In genomic region chr1:165629848-165630628, GRCh38 we compare ENCODE assay signal across 8 cellular contexts. TPM values are rescaled to one million over a fixed set of nuclear protein-coding genes. Genes with fewer than 3 reads are reported as not detected.
A peak's percentile ranks its signal among the peaks of the same experiment; 100 is the strongest.
DNase-seq lines count a peak whose midpoint lies in the region; ATAC-seq and TF ChIP-seq lines count a peak whose summit lies in the region.

No MANE protein-coding gene starts in this region.

- H3K4me1 ChIP-seq in Panc1 (ENCODE audit: control insufficient read depth, insufficient read depth, low read length) (peaks cover 22% of the 10 kb centered on the region), right cardiac atrium (ENCODE audit: control insufficient read depth, insufficient read depth, low read length) (peaks cover 4% of the 10 kb centered on the region)

- intact Hi-C loops in Panc1 (cut with micrococcal nuclease; ENCODE audit: unreplicated experiment): no loop called here
- intact Hi-C loops in right cardiac atrium (cut with DNase I): no loop called here

- TF ChIP-seq CTCF in Panc1 (IDR thresholded peaks at IDR 0.05): no peak

- H3K27me3 ChIP-seq in Panc1 (ENCODE audit: control insufficient read depth, insufficient read depth, low read length): 0 out of 2 replicates have a peak, but pooled peaks cover 3% of the 10 kb centered on the region
- no peaks in the 10 kb centered on the region for H3K27me3 ChIP-seq in right cardiac atrium (ENCODE audit: control insufficient read depth, insufficient read depth)

- ATAC-seq in HG02678 (IDR thresholded peaks at IDR 0.05; ENCODE audit: unreplicated experiment) (peak; percentile 0), Panc1 (peak; percentile 8; the same call in 1 of the 2 replicates), right cardiac atrium (peak; percentile 1 to 17), HG03196 (IDR thresholded peaks at IDR 0.05; ENCODE audit: unreplicated experiment) (no peak)

- H3K4me3 ChIP-seq in Panc1 (ENCODE audit: low read depth in 2 of 2, low read length in 2 of 2): peak overlapping the region; percentile 98
- peak overlapping the region; percentile 92 for H3K4me3 ChIP-seq in right cardiac atrium (ENCODE audit: low read length)

- 7% methylated on average over 26 of the region's 26 CpGs for WGBS in right cardiac atrium

- DNase-seq in DMS79 treated with DMSO at 0.1 percent for 48 hours (lab: John Stamatoyannopoulos, UW) (peak; percentile 85), Panc1 (ENCODE audit: low read depth, low spot score) (no peak), right cardiac atrium (no peak), putamen (ENCODE audit: low spot score) (no peak), HEK293T (ENCODE audit: extremely low spot score) (no peak)
- peak; percentile 27 for DNase-seq in stimulated activated naive CD4-positive, alpha-beta T cell treated with Interleukin-2 at 50 U/mL for 16 hours (lab: John Stamatoyannopoulos, UW)

- CTCF ChIA-PET in Panc1 (lab: Charles Lee): no interaction called here
- CTCF ChIA-PET in HEK293T (lab: Yijun Ruan, JAX): interaction anchor here (1.2 kb wide), 1 partner anchor 28 kb away, joined by 3 read pairs; no protein-coding TSS in a partner anchor

- H3K9me3 ChIP-seq in Panc1 (ENCODE audit: control insufficient read depth, insufficient read depth, low read depth, low read length) (no peaks in the 10 kb centered on the region), right cardiac atrium (ENCODE audit: control insufficient read depth, low read length) (no peaks in the 10 kb centered on the region)

- peak overlapping the region; percentile 94 for H3K27ac ChIP-seq in Panc1 (ENCODE audit: low read length)
- peak overlapping the region; percentile 94 for H3K27ac ChIP-seq in right cardiac atrium (ENCODE audit: low read length)

- TSS peak; percentile 87 for BruUV-seq in Panc1 (replicated peaks; lab: Mats Ljungman, UMichigan)

- POLR2A ChIA-PET in Panc1 (lab: Charles Lee): interaction anchor here (0.7 kb wide), 1 partner anchor 16 kb away, joined by 4 read pairs; no protein-coding TSS in a partner anchor
- POLR2A ChIA-PET in HEK293T (lab: Yijun Ruan, JAX): interaction anchor here (0.9 to 2.2 kb wide), 5 partner anchors 12 to 139 kb away, joined by 3 to 6 read pairs (median 5); partner anchors contain the start of gene TMCO1

- in situ Hi-C loops in Panc1 (cut with HindIII; ENCODE audit: low pct_unique_long_range_greater_than_20kb, low sequenced_read_pairs): no loop called here

- H3K36me3 ChIP-seq in Panc1 (ENCODE audit: control insufficient read depth, insufficient read depth, low read length): peaks cover 3% of the 10 kb centered on the region; the same call in 1 of the 2 replicates

TF ChIP-seq in HEK293T, 16 proteins besides CTCF, POLR2A, EP300 and RAD21:
- TF ChIP-seq BHLHE40 (IDR thresholded peaks at IDR 0.05; ENCODE audit: borderline replicate concordance) (no peak), TARDBP (IDR thresholded peaks at IDR 0.05) (no peak)
TF ChIP-seq in HEK293T: peak in this region for 0.

RNA-seq across cellular contexts. Expression of gene MGST3, which starts 1.0 kb away (rescaled TPM):
- total RNA-seq in Panc1 (2021; ENCODE audit: unreplicated experiment) (103 TPM), right cardiac atrium (100 to 1,000 TPM; 444 to 541 (median 465) TPM)
- polyA plus RNA-seq in Panc1 (2012; ENCODE audit: insufficient read length): 128 TPM
- polyA plus RNA-seq in right cardiac atrium: 805 TPM

Comparison
In these comparisons a context has a peak if more than half of its experiments do, and no peak if none do; other contexts are left out.
1. DNase-seq: peak in DMS79 treated with DMSO at 0.1 percent for 48 hours (single experiment) and stimulated activated naive CD4-positive, alpha-beta T cell treated with Interleukin-2 at 50 U/mL for 16 hours (single experiment); none in Panc1 (single experiment), right cardiac atrium (0 of 3), putamen (single experiment) and HEK293T (single experiment).